Comparison of ENCODE assay signal across 25 cellular contexts in genomic region chrX:43005561-43005960, GRCh38.
DNase-seq lines count a peak whose midpoint lies in the region; ATAC-seq, FAIRE-seq and TF ChIP-seq lines count a peak whose summit lies in the region.
"Had no signal": no experiment of that assay in that cellular context is flagged by ENCODE, and none has a peak within 500 bp of the region (broad histone marks: within the 10 kb centered on the region; RNA-seq: fewer than 3 reads in every experiment).

No MANE protein-coding gene starts in this region.

- ATAC-seq in GM21723 (IDR thresholded peaks at IDR 0.05; ENCODE audit: unreplicated experiment) (no peak), HG03521 (IDR thresholded peaks at IDR 0.05; ENCODE audit: unreplicated experiment) (no peak)
- ATAC-seq: CD8-positive, alpha-beta T cell; Right ventricle myocardium inferior had no signal

- H3K4me2 ChIP-seq in SU-DHL-6 (ENCODE audit: low read depth, low read length, poor library complexity, severe bottlenecking), result peak overlapping the region; percentile 72
- H3K4me2 ChIP-seq: KMS-11 had no signal

- H3K79me2 ChIP-seq in SU-DHL-6 (ENCODE audit: insufficient read depth, low read length), result peaks cover 3% of the 10 kb centered on the region; the same call in 1 of the 2 replicates

- H3K27ac ChIP-seq in HUES64 (ENCODE audit: low read depth, low read length) (peak overlapping the region; percentile 79), SU-DHL-6 (ENCODE audit: low read depth, low read length) (peak overlapping the region; percentile 100)
- H3K27ac ChIP-seq: KMS-11, SJSA1 had no signal

- no peaks in the 10 kb centered on the region for H4K20me1 ChIP-seq in SU-DHL-6 (ENCODE audit: low read depth, low read length)

- no peak for TF ChIP-seq CTCF in SU-DHL-6 (IDR thresholded peaks at IDR 0.05; ENCODE audit: insufficient read depth, low read length, poor library complexity, severe bottlenecking)

- H3K4me3 ChIP-seq in HUES64 (ENCODE audit: low read length) (no peak overlapping the region), SU-DHL-6 (ENCODE audit: insufficient read depth, low read length, poor library complexity, severe bottlenecking) (no peak overlapping the region)
- H3K4me3 ChIP-seq: SJSA1 had no signal

- H3K9ac ChIP-seq in HUES64 (ENCODE audit: low read depth, low read length) (no peak overlapping the region), SU-DHL-6 (ENCODE audit: low read length) (peak overlapping the region; percentile 58)
- H3K9ac ChIP-seq: KMS-11 had no signal

- peaks cover 32% of the 10 kb centered on the region for H3K4me1 ChIP-seq in HUES64 (ENCODE audit: insufficient read depth, low read length)
- H3K4me1 ChIP-seq: SJSA1 had no signal

- H3F3A ChIP-seq in SU-DHL-6 (ENCODE audit: insufficient read depth), result peaks cover 37% of the 10 kb centered on the region

- H3K9me2 ChIP-seq in SU-DHL-6 (replicated peaks; ENCODE audit: insufficient read depth, low read length), result no peaks in the 10 kb centered on the region

- H2AFZ ChIP-seq in SU-DHL-6 (ENCODE audit: low read depth, low read length, severe bottlenecking), result no peak overlapping the region

- FAIRE-seq in GM12891 (lab: Jason Lieb, UNC), result peak; percentile 47
- FAIRE-seq: G401.6 had no signal

- DNase-seq in GM12891 (ENCODE audit: insufficient read length, low spot score) (no peak), iPS DF 19.7 (ENCODE audit: low read depth, low spot score) (peak; percentile 33), germinal center (ENCODE audit: low spot score) (no peak)
- DNase-seq in stimulated activated CD4-positive, alpha-beta T cell treated with anti-CD3 and anti-CD28 coated beads, Interleukin-15, amount 100 ng/mL, for 24 hours, result no peak
- DNase-seq: AML-193; C1 segment of cervical spinal cord; CD8-positive, alpha-beta T cell; H7; HFFc6; MV-4-11; NCI-H1105 treated with DMSO at 0.1 percent for 48 hours; NCI-H2029 treated with DMSO at 0.1 percent for 48 hours; NCI-H2171; NCI-H345; NCI-H524; NCI-H774; NK-92 treated with Interleukin-12 subunit alpha and Interleukin-12 subunit beta, amount 100 ng/mL, for 24 hours had no signal

- 58% methylated on average over 3 of the region's 3 CpGs for WGBS in HUES64

- no peak for TF ChIP-seq POLR2A in GM12891 (IDR thresholded peaks at IDR 0.05; ENCODE audit: low read depth, low read length)

- H3K36me3 ChIP-seq in HUES64 (ENCODE audit: insufficient read depth, low read length), result no peaks in the 10 kb centered on the region
- H3K36me3 ChIP-seq in SU-DHL-6 (ENCODE audit: low read length), result no peaks in the 10 kb centered on the region
- H3K36me3 ChIP-seq: SJSA1 had no signal

- H3K27me3 ChIP-seq in HUES64 (ENCODE audit: insufficient read depth, low read length), result no peaks in the 10 kb centered on the region
- no peaks in the 10 kb centered on the region for H3K27me3 ChIP-seq in SU-DHL-6 (ENCODE audit: low read length)
- H3K27me3 ChIP-seq: SJSA1 had no signal

- H3K9me3 ChIP-seq in HUES64 (ENCODE audit: insufficient read depth, low read depth, low read length), result no peaks in the 10 kb centered on the region
- no peaks in the 10 kb centered on the region for H3K9me3 ChIP-seq in SU-DHL-6 (ENCODE audit: insufficient read depth, low read length)
- H3K9me3 ChIP-seq: SJSA1 had no signal

TF ChIP-seq in GM12891, 5 proteins besides CTCF, POLR2A, EP300 and RAD21:
- TF ChIP-seq SPI1 (IDR thresholded peaks at IDR 0.05; ENCODE audit: low read depth, low read length) (no peak), TAF1 (IDR thresholded peaks at IDR 0.05; ENCODE audit: low read depth, low read length) (no peak), POLR2AphosphoS5 (IDR thresholded peaks at IDR 0.05; ENCODE audit: low read depth, low read length) (no peak), PAX5 (IDR thresholded peaks at IDR 0.05; ENCODE audit: insufficient read depth, low read length, severe bottlenecking) (no peak), POU2F2 (IDR thresholded peaks at IDR 0.05; ENCODE audit: low read depth, low read length) (no peak)
